ENCODE assay signal across 12 cellular contexts in the genomic region with DNA sequence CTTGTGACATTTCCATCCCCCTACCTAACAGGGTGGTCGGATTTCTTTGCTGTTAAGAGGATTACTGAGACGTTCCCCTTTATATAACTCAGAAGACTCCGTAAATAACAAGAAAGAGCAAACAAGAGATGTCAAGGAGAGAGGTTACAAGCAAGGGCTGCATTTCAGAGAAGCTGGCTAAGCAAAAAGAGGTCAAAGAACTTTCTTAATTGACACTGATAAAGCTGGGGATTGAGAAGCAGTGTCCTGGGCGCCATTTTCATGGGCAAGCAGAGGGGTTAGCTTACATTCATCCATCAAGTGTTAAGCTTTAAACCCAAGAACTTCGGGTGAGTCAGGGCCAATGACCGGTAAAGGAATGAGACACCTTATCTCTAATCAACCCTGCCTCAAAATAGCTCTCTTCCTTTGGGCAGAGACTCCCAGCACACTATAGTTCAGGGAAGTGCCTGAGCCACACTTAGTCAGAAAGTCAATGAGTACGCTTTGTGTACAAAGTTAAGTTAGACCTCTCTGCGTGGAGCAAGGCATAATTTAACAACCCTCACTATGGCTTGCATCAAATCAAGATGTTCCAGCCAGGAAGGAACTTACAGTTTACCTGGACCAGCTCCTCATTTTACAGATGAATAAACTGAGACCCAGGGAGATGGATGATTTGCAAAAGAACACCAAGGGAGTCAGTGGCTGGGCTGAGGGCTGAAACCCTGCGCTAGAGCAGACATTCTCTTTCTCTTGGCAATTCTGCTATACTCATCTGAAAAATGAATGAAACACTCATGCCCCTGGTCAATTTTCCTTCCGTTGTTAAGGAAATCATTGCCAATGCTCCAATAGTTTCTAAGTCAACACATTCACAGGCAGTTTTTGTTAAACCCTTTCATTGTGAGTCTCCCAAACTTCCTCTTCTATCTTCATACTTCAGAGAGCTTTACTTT. TPM values are rescaled to one million over a fixed set of nuclear protein-coding genes. Genes with fewer than 3 reads are reported as not detected.
DNase-seq lines count a peak whose midpoint lies in the region; TF ChIP-seq lines count a peak whose summit lies in the region.
"Had no signal": no experiment of that assay in that cellular context is flagged by ENCODE, and none has a peak within 500 bp of the region (broad histone marks: within the 10 kb centered on the region; RNA-seq: fewer than 3 reads in every experiment).

No MANE protein-coding gene starts in this region.

- no peak overlapping the region for H3K4me3 ChIP-seq in brain microvascular endothelial cell (ENCODE audit: low read depth, low read length)
- H3K4me3 ChIP-seq in skeletal muscle tissue (ENCODE audit: low read length in 3 of 3), result peak overlapping the region; percentile 17 to 46 (median 22)
- H3K4me3 ChIP-seq: right lobe of liver had no signal

- DNase-seq in M059J (ENCODE audit: low read depth) (peak; percentile 95), brain microvascular endothelial cell (peak; percentile 21), kidney tubule cell (ENCODE audit: low spot score) (peak; percentile 87), NCI-H774 (lab: John Stamatoyannopoulos, UW) (no peak), mesenteric fat pad (ENCODE audit: low spot score) (no peak), NCI-H748 treated with DMSO at 0.1 percent for 48 hours (lab: John Stamatoyannopoulos, UW) (no peak), SIG-M5 treated with dmso at 0.1 percent for 504 hours (lab: John Stamatoyannopoulos, UW; ENCODE audit: unreplicated experiment) (no peak)
- DNase-seq: head of caudate nucleus, midbrain, NCI-H2081, right lobe of liver had no signal

- in situ Hi-C loops in brain microvascular endothelial cell (cut with HindIII; ENCODE audit: low pct_ligation_motif_present, low sequenced_read_pairs), result no loop called here

- no peak overlapping the region for H3K27ac ChIP-seq in brain microvascular endothelial cell
- peak overlapping the region; percentile 79 for H3K27ac ChIP-seq in skeletal muscle tissue (ENCODE audit: low read depth, low read length)
- H3K27ac ChIP-seq: right lobe of liver had no signal

- TF ChIP-seq CTCF in brain microvascular endothelial cell (IDR thresholded peaks at IDR 0.05; ENCODE audit: low read depth, low read length, missing control alignments), result no peak

- peaks cover 16 to 18% (median 17%) of the 10 kb centered on the region in 3 donors for H3K4me1 ChIP-seq in skeletal muscle tissue (ENCODE audit: control insufficient read depth in 3 of 3, insufficient read depth in 3 of 3, low read length in 3 of 3)

- no peaks in the 10 kb centered on the region for H3K9me3 ChIP-seq in skeletal muscle tissue (ENCODE audit: control insufficient read depth in 3 of 3, low read length in 3 of 3)
- H3K9me3 ChIP-seq: right lobe of liver had no signal

- H3K9ac ChIP-seq in skeletal muscle tissue (ENCODE audit: low read depth in 1 of 3, low read length in 3 of 3), result peak overlapping the region; percentile 4 to 63 (median 10)

- H3K36me3 ChIP-seq in brain microvascular endothelial cell (replicated peaks) (no peaks in the 10 kb centered on the region), skeletal muscle tissue (ENCODE audit: control insufficient read depth in 3 of 3, insufficient read depth in 3 of 3, low read length in 3 of 3) (no peaks in the 10 kb centered on the region)
- H3K36me3 ChIP-seq: right lobe of liver had no signal

- H3K27me3 ChIP-seq in brain microvascular endothelial cell (replicated peaks) (no peaks in the 10 kb centered on the region), skeletal muscle tissue (ENCODE audit: control insufficient read depth in 3 of 3, insufficient read depth in 3 of 3, low read length in 3 of 3) (no peaks in the 10 kb centered on the region)
- H3K27me3 ChIP-seq: right lobe of liver had no signal

RNA-seq across cellular contexts. Expression of a gene that starts 44.6 kb away (rescaled TPM):
- 62.9 and 66.2 TPM in 2 replicates for total RNA-seq in M059J (2014; rRNA removed; shearing (Covaris generic))
- total RNA-seq in skeletal muscle tissue, result 52.7 TPM
- 315 TPM for total RNA-seq in mesenteric fat pad

Comparison
In these comparisons a context has a peak if more than half of its experiments do, and no peak if none do; other contexts are left out.
1. DNase-seq: peak in M059J (single experiment), brain microvascular endothelial cell (single experiment) and kidney tubule cell (single experiment); none in NCI-H774 (single experiment), mesenteric fat pad (single experiment), NCI-H748 treated with DMSO at 0.1 percent for 48 hours (single experiment) and SIG-M5 treated with dmso at 0.1 percent for 504 hours (single experiment).